Comparison of ENCODE assay signal across 9 cellular contexts in the genomic region with DNA sequence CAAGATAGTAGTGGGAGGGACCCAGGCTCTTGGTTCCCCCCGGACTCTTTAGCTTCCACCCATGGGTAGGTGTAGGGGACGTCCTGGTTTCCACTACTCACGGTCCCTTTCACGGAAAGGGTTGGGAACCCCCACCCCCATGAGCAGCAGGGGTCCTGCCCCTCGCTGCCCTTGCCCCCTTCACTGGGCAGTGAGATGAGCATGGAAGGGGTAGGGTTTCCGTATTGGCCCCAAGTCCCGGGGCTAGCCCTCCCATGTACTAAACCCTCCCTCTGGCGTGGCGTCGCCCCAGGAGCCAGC. TPM values are rescaled to one million over a fixed set of nuclear protein-coding genes. Genes with fewer than 3 reads are reported as not detected.
A peak's percentile ranks its signal among the peaks of the same experiment; 100 is the strongest.
DNase-seq lines count a peak whose midpoint lies in the region; ATAC-seq, FAIRE-seq and TF ChIP-seq lines count a peak whose summit lies in the region.
"Had no signal": no experiment of that assay in that cellular context is flagged by ENCODE, and none has a peak within 500 bp of the region (broad histone marks: within the 10 kb centered on the region; RNA-seq: fewer than 3 reads in every experiment).

No MANE protein-coding gene starts in this region.

- no peak for TF ChIP-seq CTCF in A549 (IDR thresholded peaks at IDR 0.05)
- TF ChIP-seq CTCF in neural crest cell (conservative IDR thresholded peaks at IDR 0.05): no peak

- 6% methylated on average over 7 of the region's 10 CpGs for WGBS in A549 (ENCODE audit: missing lambda C conversion rate)
- WGBS in HUES64: 8% methylated on average over 8 of the region's 10 CpGs

- H3K27me3 Mint-ChIP-seq in effector memory CD8-positive, alpha-beta T cell: no peaks in the 10 kb centered on the region
- peaks cover 79% of the 10 kb centered on the region for H3K27me3 Mint-ChIP-seq in neural crest cell (ENCODE audit: low read depth)
- H3K27me3 Mint-ChIP-seq: CD4-positive, alpha-beta memory T cell had no signal

- no peak for TF ChIP-seq RAD21 in A549 (conservative IDR thresholded peaks at IDR 0.05 in 1 of 2, IDR thresholded peaks at IDR 0.05 in 1 of 2)

- H3K36me3 Mint-ChIP-seq in effector memory CD8-positive, alpha-beta T cell (ENCODE audit: insufficient read depth): peaks cover 63% of the 10 kb centered on the region
- peaks cover 4% of the 10 kb centered on the region for H3K36me3 Mint-ChIP-seq in neural crest cell (ENCODE audit: low read depth)

- H3K9me3 ChIP-seq in A549 (no peaks in the 10 kb centered on the region), HUES64 (ENCODE audit: insufficient read depth, low read depth, low read length) (no peaks in the 10 kb centered on the region)

- peak; percentile 22 to 41; a peak in 5 of 6 replicates for ATAC-seq in A549
- no peak for ATAC-seq in effector memory CD8-positive, alpha-beta T cell (replicated peaks)
- no peak for ATAC-seq in HG02970 (IDR thresholded peaks at IDR 0.05; ENCODE audit: low FRiP score, unreplicated experiment)

- H3K4me3 Mint-ChIP-seq in effector memory CD8-positive, alpha-beta T cell: peak overlapping the region in 1 of 2 donors; percentile 72
- H3K4me3 Mint-ChIP-seq in neural crest cell: peak overlapping the region; percentile 97

- POLR2A ChIA-PET in A549 (lab: Yijun Ruan, JAX): interaction anchor here (1.0 to 1.9 kb wide), 6 partner anchors 10 to 39 kb away, joined by 3 to 14 read pairs (median 4); partner anchors contain the start of genes CDK4 and TSPAN31

- peak overlapping the region; percentile 99 for H3K4me2 ChIP-seq in A549

- TF ChIP-seq POLR2A in A549 (IDR thresholded peaks at IDR 0.05; ENCODE audit: low read length): peak; percentile 20; the same call in 1 of the 2 replicates

- DNase-seq in A549 (ENCODE audit: low read depth in 1 of 2, low spot score in 1 of 2) (peak in 1 of 2 experiments; percentile 43), neural crest cell (ENCODE audit: low read depth, low spot score) (no peak), Kasumi-1 (lab: John Stamatoyannopoulos, UW) (no peak), LoVo (ENCODE audit: low spot score) (no peak), NCI-H526 treated with DMSO at 0.1 percent for 48 hours (lab: John Stamatoyannopoulos, UW) (no peak)
- DNase-seq in effector memory CD8-positive, alpha-beta T cell: no peak

- peaks cover 78% of the 10 kb centered on the region for H3K27me3 ChIP-seq in HUES64 (ENCODE audit: insufficient read depth, low read length)

- FAIRE-seq in A549 (lab: Jason Lieb, UNC): no peak

- H3K36me3 ChIP-seq in HUES64 (ENCODE audit: insufficient read depth, low read length): 0 out of 2 replicates have a peak, but pooled peaks cover 6% of the 10 kb centered on the region

- H3K4me1 ChIP-seq in A549 (peaks cover 18% of the 10 kb centered on the region), HUES64 (ENCODE audit: insufficient read depth, low read length) (no peaks in the 10 kb centered on the region)

- H3K27ac Mint-ChIP-seq in effector memory CD8-positive, alpha-beta T cell: peak overlapping the region; percentile 77 to 93
- H3K27ac Mint-ChIP-seq in neural crest cell (ENCODE audit: unreplicated experiment): no peak overlapping the region

- H3K4me3 ChIP-seq in A549 (peak overlapping the region; percentile 96), HUES64 (ENCODE audit: low read length) (peak overlapping the region; percentile 55)

- no peak for TF ChIP-seq EP300 in A549 (IDR thresholded peaks at IDR 0.05)

- H3K27ac ChIP-seq in A549 (peak overlapping the region; percentile 97 to 98), HUES64 (ENCODE audit: low read depth, low read length) (no peak overlapping the region)

- CTCF ChIA-PET in A549 (lab: Yijun Ruan, JAX): interaction anchor here (0.7 to 13.8 kb wide), 22 partner anchors 9 to 177 kb away, joined by 3 to 242 read pairs (median 7); partner anchors contain the start of genes AGAP2, CDK4, DTX3 and OS9

- H3K9me3 Mint-ChIP-seq in effector memory CD8-positive, alpha-beta T cell: no peaks in the 10 kb centered on the region
- H3K9me3 Mint-ChIP-seq in neural crest cell: no peaks in the 10 kb centered on the region
- H3K9me3 Mint-ChIP-seq: CD4-positive, alpha-beta memory T cell had no signal

- peaks cover 22 to 31% of the 10 kb centered on the region in 2 donors for H3K4me1 Mint-ChIP-seq in effector memory CD8-positive, alpha-beta T cell (ENCODE audit: low read depth in 2 of 2)
- peaks cover 8% of the 10 kb centered on the region for H3K4me1 Mint-ChIP-seq in neural crest cell

- H3K9ac ChIP-seq in HUES64 (ENCODE audit: low read depth, low read length): no peak overlapping the region

TF ChIP-seq in A549, 52 proteins besides CTCF, POLR2A, EP300 and RAD21:
- TF ChIP-seq ZNF302 (CRISPR knock-in tag; IDR thresholded peaks at IDR 0.05): no peak
- no peak for TF ChIP-seq FOSB (CRISPR knock-in tag; IDR thresholded peaks at IDR 0.05)
- TF ChIP-seq ZC3H11A (IDR thresholded peaks at IDR 0.05): no peak
- TF ChIP-seq TFCP2L1 (CRISPR knock-in tag; IDR thresholded peaks at IDR 0.05): no peak
- TF ChIP-seq JUN (IDR thresholded peaks at IDR 0.05): no peak
- no peak for TF ChIP-seq SMC3 (IDR thresholded peaks at IDR 0.05)
- no peak for TF ChIP-seq E2F6 (IDR thresholded peaks at IDR 0.05; ENCODE audit: borderline replicate concordance, low read depth)
- no peak for TF ChIP-seq ELK1 (IDR thresholded peaks at IDR 0.05; ENCODE audit: low read depth, low read length)
- TF ChIP-seq CHD2 (IDR thresholded peaks at IDR 0.05; ENCODE audit: low read length, partially characterized antibody): no peak
- no peak for TF ChIP-seq HOXB13 (CRISPR knock-in tag; IDR thresholded peaks at IDR 0.05; ENCODE audit: low read depth)
- no peak for TF ChIP-seq NPAS2 (CRISPR knock-in tag; IDR thresholded peaks at IDR 0.05; ENCODE audit: borderline replicate concordance)
- TF ChIP-seq MAFK (IDR thresholded peaks at IDR 0.05; ENCODE audit: partially characterized antibody): no peak
- TF ChIP-seq FOSL2 (IDR thresholded peaks at IDR 0.05): no peak
- TF ChIP-seq FOSL2 (CRISPR knock-in tag; IDR thresholded peaks at IDR 0.05): no peak
TF ChIP-seq in A549: peak in this region for 0.

RNA-seq across cellular contexts. Expression of gene AGAP2, which starts 12.7 kb away (rescaled TPM):
- polyA plus RNA-seq in A549 (2011; rRNA removed): 0.26 and 0.36 TPM in 2 replicates
- 0.17 and 0.30 TPM in 2 replicates for polyA plus RNA-seq in A549 (2012; cell fraction: cytosol; rRNA removed)
- 0.76 and 0.83 TPM in 2 replicates for polyA plus RNA-seq in A549 (2012; cell fraction: nucleus; rRNA removed)
- polyA plus RNA-seq in A549 (2017; fragmentation: RNase III; extraction: RNeasy Plus Mini Kit Qiagen cat#74134 plus additional on column Dnase treatment): 0.21 to 0.45 TPM (median 0.28 TPM) in 3 replicates
- polyA minus RNA-seq in A549 (2011; rRNA and poly(A)+ RNA removed): 0.58 and 0.74 TPM in 2 replicates
- 1.0 TPM for polyA plus RNA-seq in HUES64 (2013, experiment 1 of 2)
- polyA plus RNA-seq in HUES64 (2013, experiment 2 of 2): 2.8 TPM
- 3.9 and 4.1 TPM in 2 replicates for total RNA-seq in neural crest cell

RNA-seq across cellular contexts. Expression of gene TSPAN31, which starts 19.0 kb away (rescaled TPM):
- 51.9 and 61.0 TPM in 2 replicates for polyA plus RNA-seq in A549 (2011; rRNA removed)
- polyA plus RNA-seq in A549 (2012; cell fraction: cytosol; rRNA removed): 15.5 and 17.2 TPM in 2 replicates
- 11.0 and 15.4 TPM in 2 replicates for polyA plus RNA-seq in A549 (2012; cell fraction: nucleus; rRNA removed)
- polyA plus RNA-seq in A549 (2017; fragmentation: RNase III; extraction: RNeasy Plus Mini Kit Qiagen cat#74134 plus additional on column Dnase treatment): 20.6 to 27.1 TPM (median 22.8 TPM) in 3 replicates
- 39.7 and 53.3 TPM in 2 replicates for polyA minus RNA-seq in A549 (2011; rRNA and poly(A)+ RNA removed)
- 9.3 TPM for polyA plus RNA-seq in HUES64 (2013, experiment 1 of 2)
- 15.3 TPM for polyA plus RNA-seq in HUES64 (2013, experiment 2 of 2)
- 23.5 and 26.9 TPM in 2 replicates for total RNA-seq in neural crest cell

RNA-seq across cellular contexts. Expression of gene CDK4, which starts 26.3 kb away (rescaled TPM):
- polyA plus RNA-seq in A549 (2011; rRNA removed): 226 and 289 TPM in 2 replicates
- polyA plus RNA-seq in A549 (2012; cell fraction: cytosol; rRNA removed): 345 and 419 TPM in 2 replicates
- 211 and 266 TPM in 2 replicates for polyA plus RNA-seq in A549 (2012; cell fraction: nucleus; rRNA removed)
- 226 to 255 TPM (median 229 TPM) in 3 replicates for polyA plus RNA-seq in A549 (2017; fragmentation: RNase III; extraction: RNeasy Plus Mini Kit Qiagen cat#74134 plus additional on column Dnase treatment)
- 187 and 240 TPM in 2 replicates for polyA minus RNA-seq in A549 (2011; rRNA and poly(A)+ RNA removed)
- 171 TPM for polyA plus RNA-seq in HUES64 (2013, experiment 1 of 2)
- 146 TPM for polyA plus RNA-seq in HUES64 (2013, experiment 2 of 2)
- total RNA-seq in neural crest cell: 332 and 333 TPM in 2 replicates

RNA-seq across cellular contexts. Expression of gene MARCHF9, which starts 29.1 kb away (rescaled TPM):
- 7.2 and 8.4 TPM in 2 replicates for polyA plus RNA-seq in A549 (2011; rRNA removed)
- polyA plus RNA-seq in A549 (2012; cell fraction: cytosol; rRNA removed): 4.5 and 5.5 TPM in 2 replicates
- 7.2 and 7.3 TPM in 2 replicates for polyA plus RNA-seq in A549 (2012; cell fraction: nucleus; rRNA removed)
- 4.7 to 6.8 TPM (median 5.9 TPM) in 3 replicates for polyA plus RNA-seq in A549 (2017; fragmentation: RNase III; extraction: RNeasy Plus Mini Kit Qiagen cat#74134 plus additional on column Dnase treatment)
- 7.7 and 9.8 TPM in 2 replicates for polyA minus RNA-seq in A549 (2011; rRNA and poly(A)+ RNA removed)
- 3.7 TPM for polyA plus RNA-seq in HUES64 (2013, experiment 1 of 2)
- 4.6 TPM for polyA plus RNA-seq in HUES64 (2013, experiment 2 of 2)
- 16.7 and 18.8 TPM in 2 replicates for total RNA-seq in neural crest cell

RNA-seq across cellular contexts. Expression of gene OS9, which starts 31.9 kb away (rescaled TPM):
- polyA plus RNA-seq in A549 (2011; rRNA removed): 183 and 208 TPM in 2 replicates
- 101 and 103 TPM in 2 replicates for polyA plus RNA-seq in A549 (2012; cell fraction: cytosol; rRNA removed)
- polyA plus RNA-seq in A549 (2012; cell fraction: nucleus; rRNA removed): 330 and 527 TPM in 2 replicates
- 115 to 128 TPM (median 128 TPM) in 3 replicates for polyA plus RNA-seq in A549 (2017; fragmentation: RNase III; extraction: RNeasy Plus Mini Kit Qiagen cat#74134 plus additional on column Dnase treatment)
- polyA minus RNA-seq in A549 (2011; rRNA and poly(A)+ RNA removed): 159 and 172 TPM in 2 replicates
- 54.6 TPM for polyA plus RNA-seq in HUES64 (2013, experiment 1 of 2)
- 59.6 TPM for polyA plus RNA-seq in HUES64 (2013, experiment 2 of 2)
- 123 and 135 TPM in 2 replicates for total RNA-seq in neural crest cell

Comparison
In these comparisons a context has a peak if more than half of its experiments do, and no peak if none do; other contexts are left out.
1. ATAC-seq: peak in A549 (2 of 2); none in effector memory CD8-positive, alpha-beta T cell (single experiment) and HG02970 (single experiment).